ENCODE assay signal across 22 cellular contexts in genomic region chrX:16215660-16216059, GRCh38. TPM values are rescaled to one million over a fixed set of nuclear protein-coding genes. Genes with fewer than 3 reads are reported as not detected.
"Had no signal": no experiment of that assay in that cellular context is flagged by ENCODE, and none has a peak within 500 bp of the region (broad histone marks: within the 10 kb centered on the region; RNA-seq: fewer than 3 reads in every experiment).

No MANE protein-coding gene starts in this region.

- H3K9me3 Mint-ChIP-seq: activated naive CD4-positive, alpha-beta T cell treated with anti-CD3 and anti-CD28 coated beads for 36 hours; activated T-helper 17 cell treated with anti-CD3 and anti-CD28 coated beads, Interleukin-2, amount 50 U/mL, for 72 hours; effector memory CD8-positive, alpha-beta T cell had no signal

- H3K36me3 ChIP-seq: ovary, right lobe of liver, thoracic aorta, upper lobe of left lung, WERI-Rb-1 had no signal

- DNase-seq: activated CD4-positive, alpha-beta T cell treated with anti-CD3 and anti-CD28 coated beads, Interleukin-2, amount 50 U/mL, for 48 hours; activated naive CD4-positive, alpha-beta T cell treated with anti-CD3 and anti-CD28 coated beads for 36 hours; body of pancreas; caudate nucleus; effector memory CD8-positive, alpha-beta T cell; mucosa of descending colon; naive B cell; ovary; right lobe of liver; small intestine; stimulated activated CD4-positive, alpha-beta T cell treated with anti-CD3 and anti-CD28 coated beads, Interleukin-15, amount 100 ng/mL, for 24 hours; stimulated activated CD4-positive, alpha-beta T cell treated with anti-CD3 and anti-CD28 coated beads, Interleukin-4, amount 100 ng/mL, for 24 hours; upper lobe of left lung; WERI-Rb-1 had no signal

- H3K4me1 ChIP-seq: body of pancreas, right lobe of liver, upper lobe of left lung had no signal

- H3K27me3 Mint-ChIP-seq: activated T-helper 17 cell treated with anti-CD3 and anti-CD28 coated beads, Interleukin-2, amount 50 U/mL, for 72 hours; stimulated activated memory B cell treated with anti-CD40 and anti-IgM and Interleukin-4, amounts not matched to agents 10 μg/mL and 1 μg/mL and 100 μg/mL, for 72 hours had no signal

- H3K9me3 ChIP-seq: body of pancreas, mucosa of descending colon, ovary, right lobe of liver, thoracic aorta, upper lobe of left lung had no signal

- ATAC-seq: activated T-helper 17 cell treated with anti-CD3 and anti-CD28 coated beads, Interleukin-2, amount 50 U/mL, for 72 hours; body of pancreas; effector memory CD8-positive, alpha-beta T cell; mucosa of descending colon; right lobe of liver; stimulated activated memory B cell treated with anti-CD40 and anti-IgM and Interleukin-4, amounts not matched to agents 10 μg/mL and 1 μg/mL and 100 μg/mL, for 72 hours had no signal

- H3K4me3 ChIP-seq: body of pancreas, mucosa of descending colon, ovary, right lobe of liver, thoracic aorta, upper lobe of left lung had no signal

- H3K36me3 Mint-ChIP-seq: memory B cell; naive B cell; stimulated activated memory B cell treated with anti-CD40 and anti-IgM and Interleukin-4, amounts not matched to agents 10 μg/mL and 1 μg/mL and 100 μg/mL, for 72 hours had no signal

- H3K27me3 ChIP-seq: body of pancreas, ovary, right lobe of liver, upper lobe of left lung had no signal

- H3K27ac ChIP-seq: body of pancreas, ovary, right lobe of liver, thoracic aorta, upper lobe of left lung, WERI-Rb-1 had no signal

- H3K27ac Mint-ChIP-seq: activated naive CD4-positive, alpha-beta T cell treated with anti-CD3 and anti-CD28 coated beads for 36 hours; activated T-helper 17 cell treated with anti-CD3 and anti-CD28 coated beads, Interleukin-2, amount 50 U/mL, for 72 hours; effector memory CD8-positive, alpha-beta T cell; memory B cell; stimulated activated memory B cell treated with anti-CD40 and anti-IgM and Interleukin-4, amounts not matched to agents 10 μg/mL and 1 μg/mL and 100 μg/mL, for 72 hours had no signal

- H3K4me1 Mint-ChIP-seq: activated T-helper 17 cell treated with anti-CD3 and anti-CD28 coated beads, Interleukin-2, amount 50 U/mL, for 72 hours; memory B cell; naive B cell; stimulated activated memory B cell treated with anti-CD40 and anti-IgM and Interleukin-4, amounts not matched to agents 10 μg/mL and 1 μg/mL and 100 μg/mL, for 72 hours had no signal

- H3K4me3 Mint-ChIP-seq: activated naive CD4-positive, alpha-beta T cell treated with anti-CD3 and anti-CD28 coated beads for 36 hours; activated T-helper 17 cell treated with anti-CD3 and anti-CD28 coated beads, Interleukin-2, amount 50 U/mL, for 72 hours; effector memory CD8-positive, alpha-beta T cell; memory B cell; naive B cell; stimulated activated memory B cell treated with anti-CD40 and anti-IgM and Interleukin-4, amounts not matched to agents 10 μg/mL and 1 μg/mL and 100 μg/mL, for 72 hours had no signal

RNA-seq across cellular contexts. Expression of gene MAGEB17, which starts 48.4 kb away (rescaled TPM):
- total RNA-seq: activated naive CD4-positive, alpha-beta T cell treated with anti-CD3 and anti-CD28 coated beads for 36 hours; activated T-helper 17 cell treated with anti-CD3 and anti-CD28 coated beads, Interleukin-2, amount 50 U/mL, for 72 hours; dermis microvascular lymphatic vessel endothelial cell; fibroblast of villous mesenchyme; liver; right lobe of liver; T-helper 2 cell treated with Interferon-gamma antibody and Interleukin-4, amounts not matched to agents 100 ng/mL and 5 ng/mL, for 36 hours; thoracic aorta; upper lobe of left lung had no signal
- polyA plus RNA-seq: liver, small intestine had no signal
